In genomic region chr19:11105014-11105636, GRCh38 we compare ENCODE assay signal across 3 cellular contexts.
TF ChIP-seq lines count a peak whose summit lies in the region.

No MANE protein-coding gene starts in this region.

TF ChIP-seq in A549, 52 proteins besides CTCF, POLR2A, EP300 and RAD21:
- TF ChIP-seq HES2 (IDR thresholded peaks at IDR 0.05) (no peak), FOSB (CRISPR knock-in tag; IDR thresholded peaks at IDR 0.05) (no peak), JUNB (IDR thresholded peaks at IDR 0.05) (no peak), ZFP36 (IDR thresholded peaks at IDR 0.05; ENCODE audit: borderline replicate concordance, partially characterized antibody) (no peak), ZNF302 (CRISPR knock-in tag; IDR thresholded peaks at IDR 0.05) (no peak), ZC3H11A (IDR thresholded peaks at IDR 0.05) (no peak), JUN (IDR thresholded peaks at IDR 0.05) (no peak)
TF ChIP-seq in A549: peak in this region for 0.

TF ChIP-seq in HCT116, 20 proteins besides CTCF, POLR2A, EP300 and RAD21:
- TF ChIP-seq ZBTB33 (IDR thresholded peaks at IDR 0.05; ENCODE audit: extremely low read depth, insufficient replicate concordance, low read length) (no peak), JUND (IDR thresholded peaks at IDR 0.05) (no peak), EGR1 (IDR thresholded peaks at IDR 0.05; ENCODE audit: low read depth) (no peak), CBX3 (IDR thresholded peaks at IDR 0.05; ENCODE audit: low read depth) (no peak), CEBPB (IDR thresholded peaks at IDR 0.05; ENCODE audit: low read depth) (no peak)

TF ChIP-seq in GM12878, 131 proteins besides CTCF, POLR2A, EP300 and RAD21:
- TF ChIP-seq CHD2 (IDR thresholded peaks at IDR 0.05; ENCODE audit: borderline replicate concordance, low read depth, low read length) (no peak), ZNF274 (IDR thresholded peaks at IDR 0.05; ENCODE audit: insufficient read depth, insufficient read length) (no peak), IRF5 (IDR thresholded peaks at IDR 0.05; ENCODE audit: borderline replicate concordance) (no peak), CBX3 (IDR thresholded peaks at IDR 0.05; ENCODE audit: borderline replicate concordance, low read depth) (no peak), MYB (IDR thresholded peaks at IDR 0.05; ENCODE audit: borderline replicate concordance, low read depth, low read length) (no peak), GATAD2B (conservative IDR thresholded peaks at IDR 0.05; ENCODE audit: low read depth) (no peak), NRF1 (conservative IDR thresholded peaks at IDR 0.05; ENCODE audit: low read depth, low read length) (no peak), CBX5 (IDR thresholded peaks at IDR 0.05; ENCODE audit: low read depth) (no peak), BMI1 (IDR thresholded peaks at IDR 0.05; ENCODE audit: borderline replicate concordance) (no peak), POLR2AphosphoS5 (IDR thresholded peaks at IDR 0.05; ENCODE audit: low read length) (no peak), DPF2 (IDR thresholded peaks at IDR 0.05) (no peak), RELB (IDR thresholded peaks at IDR 0.05; ENCODE audit: low read depth) (no peak), GABPA (IDR thresholded peaks at IDR 0.05; ENCODE audit: low read depth) (no peak), MYC (IDR thresholded peaks at IDR 0.05; ENCODE audit: insufficient read depth, insufficient read length, insufficient replicate concordance, low read length, severe bottlenecking) (no peak), NR2C2 (IDR thresholded peaks at IDR 0.05; ENCODE audit: borderline replicate concordance, control insufficient read depth, insufficient read length, low read depth) (no peak), ZNF217 (IDR thresholded peaks at IDR 0.05) (no peak), IKZF2 (IDR thresholded peaks at IDR 0.05) (no peak), JUND (IDR thresholded peaks at IDR 0.05; ENCODE audit: low read depth, low read length) (no peak), SMAD5 (IDR thresholded peaks at IDR 0.05; ENCODE audit: low read depth) (no peak), STAT1 (conservative IDR thresholded peaks at IDR 0.05) (no peak)
